In the genomic region with DNA sequence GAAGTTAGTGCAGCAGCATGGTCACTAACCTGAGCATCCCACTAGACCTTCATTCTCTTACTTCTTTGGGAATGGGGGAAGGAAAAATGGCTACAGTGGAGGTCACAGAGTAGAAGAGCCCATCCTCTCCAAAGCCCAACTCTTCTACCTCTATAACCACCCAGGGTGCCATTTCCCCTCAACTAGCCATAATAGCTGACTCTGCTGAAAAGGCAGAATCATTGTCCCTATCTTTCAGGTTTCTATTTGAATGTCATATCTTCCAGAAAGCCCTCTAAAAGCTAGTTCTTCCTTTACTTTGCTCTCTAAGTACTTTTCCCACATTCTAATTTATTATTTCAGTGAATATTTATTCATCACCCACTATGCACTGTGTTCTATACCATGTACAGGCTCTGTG, we compare ENCODE assay signal across 21 cellular contexts.
"Had no signal": no experiment of that assay in that cellular context is flagged by ENCODE, and none has a peak within 500 bp of the region (broad histone marks: within the 10 kb centered on the region; RNA-seq: fewer than 3 reads in every experiment).

No MANE protein-coding gene starts in this region.

- H3K4me3 Mint-ChIP-seq: activated CD4-positive, alpha-beta memory T cell treated with anti-CD3 and anti-CD28 coated beads, Interleukin-2, amount 10 ng/mL, durations not matched to agents 7 days and 5 days; activated naive CD4-positive, alpha-beta T cell treated with anti-CD3 and anti-CD28 coated beads, Interleukin-2, amount 10 ng/mL, durations not matched to agents 7 days and 5 days; activated naive CD8-positive, alpha-beta T cell treated with anti-CD3 and anti-CD28 coated beads for 36 hours; activated T-cell treated with anti-CD3 and anti-CD28 coated beads, Interleukin-2, amount 50 U/mL, for 72 hours; IgD-negative memory B cell; T-helper 17 cell had no signal

- H3K36me3 ChIP-seq: SJSA1 had no signal

- H3K9me3 ChIP-seq: SJSA1 had no signal

- H3K4me1 ChIP-seq: SJSA1 had no signal

- H3K4me2 ChIP-seq: KMS-11 had no signal

- H3K27ac Mint-ChIP-seq: activated CD4-positive, alpha-beta memory T cell treated with anti-CD3 and anti-CD28 coated beads, Interleukin-2, amount 10 ng/mL, durations not matched to agents 7 days and 5 days; activated naive CD4-positive, alpha-beta T cell treated with anti-CD3 and anti-CD28 coated beads, Interleukin-2, amount 10 ng/mL, durations not matched to agents 7 days and 5 days; activated naive CD8-positive, alpha-beta T cell treated with anti-CD3 and anti-CD28 coated beads for 36 hours; activated T-cell treated with anti-CD3 and anti-CD28 coated beads, Interleukin-2, amount 50 U/mL, for 72 hours; activated T-helper 2 cell treated with anti-CD3 and anti-CD28 coated beads, Interferon-gamma antibody, Interleukin-2, Interleukin-4, amounts not matched to agents 10 μg/mL and 5 μg/mL and 100 μg/mL, durations not matched to agents 14 hours and 24 hours and 36 hours; IgD-negative memory B cell; T-helper 17 cell had no signal

- H3K4me3 ChIP-seq: SJSA1 had no signal

- ATAC-seq: T-helper 17 cell had no signal

- H3K9ac ChIP-seq: KMS-11 had no signal

- H3K4me1 Mint-ChIP-seq: activated naive CD4-positive, alpha-beta T cell treated with anti-CD3 and anti-CD28 coated beads, Interleukin-2, amount 10 ng/mL, durations not matched to agents 7 days and 5 days; activated naive CD8-positive, alpha-beta T cell treated with anti-CD3 and anti-CD28 coated beads for 36 hours; IgD-negative memory B cell; T-helper 17 cell had no signal

- DNase-seq: activated CD4-positive, alpha-beta memory T cell treated with anti-CD3 and anti-CD28 coated beads, Interleukin-2, amount 10 ng/mL, durations not matched to agents 7 days and 5 days; activated CD4-positive, alpha-beta T cell treated with anti-CD3 and anti-CD28 coated beads, Interleukin-2, amount 50 U/mL, for 1 hour; activated CD4-positive, CD25-positive, alpha-beta regulatory T cell; activated gamma-delta T cell treated with Interleukin-2 at 50 U/mL for 16 hours; activated naive CD4-positive, alpha-beta T cell treated with anti-CD3 and anti-CD28 coated beads, Interleukin-2, amount 10 ng/mL, durations not matched to agents 7 days and 5 days; activated naive CD8-positive, alpha-beta T cell treated with anti-CD3 and anti-CD28 coated beads for 36 hours; activated T-cell treated with anti-CD3 and anti-CD28 coated beads for 4 hours; activated T-cell treated with anti-CD3 and anti-CD28 coated beads, Interleukin-2, amount 50 U/mL, for 72 hours; NCI-H1092; NCI-H1436 treated with DMSO at 0.1 percent for 48 hours; NCI-H187; NCI-H2081; NCI-H446; NCI-H524; SHP77; T-helper 17 cell; T-helper 9 cell had no signal

- H3K36me3 Mint-ChIP-seq: activated naive CD4-positive, alpha-beta T cell treated with anti-CD3 and anti-CD28 coated beads, Interleukin-2, amount 10 ng/mL, durations not matched to agents 7 days and 5 days; activated naive CD8-positive, alpha-beta T cell treated with anti-CD3 and anti-CD28 coated beads for 36 hours; IgD-negative memory B cell had no signal

- H3K27ac ChIP-seq: KMS-11, SJSA1 had no signal

- H3K27me3 Mint-ChIP-seq: activated naive CD4-positive, alpha-beta T cell treated with anti-CD3 and anti-CD28 coated beads, Interleukin-2, amount 10 ng/mL, durations not matched to agents 7 days and 5 days had no signal

- H3K27me3 ChIP-seq: SJSA1 had no signal

- H3K9me3 Mint-ChIP-seq: activated CD4-positive, alpha-beta memory T cell treated with anti-CD3 and anti-CD28 coated beads, Interleukin-2, amount 10 ng/mL, durations not matched to agents 7 days and 5 days; activated naive CD4-positive, alpha-beta T cell treated with anti-CD3 and anti-CD28 coated beads, Interleukin-2, amount 10 ng/mL, durations not matched to agents 7 days and 5 days; activated naive CD8-positive, alpha-beta T cell treated with anti-CD3 and anti-CD28 coated beads for 36 hours; activated T-cell treated with anti-CD3 and anti-CD28 coated beads, Interleukin-2, amount 50 U/mL, for 72 hours; activated T-helper 2 cell treated with anti-CD3 and anti-CD28 coated beads, Interferon-gamma antibody, Interleukin-2, Interleukin-4, amounts not matched to agents 10 μg/mL and 5 μg/mL and 100 μg/mL, durations not matched to agents 14 hours and 24 hours and 36 hours; IgD-negative memory B cell had no signal
